ENCODE assay signal across 1 cellular context in genomic region chr2:169415233-169415748, GRCh38.
TF ChIP-seq lines count a peak whose summit lies in the region.

No MANE protein-coding gene starts in this region.

TF ChIP-seq in H1, 55 proteins besides CTCF, POLR2A, EP300 and RAD21 (continued from another document):
- TF ChIP-seq SIN3A (conservative IDR thresholded peaks at IDR 0.05 in 1 of 2, IDR thresholded peaks at IDR 0.05 in 1 of 2; ENCODE audit: low read depth in 1 of 2, low read length in 2 of 2) (no peak), RNF2 (IDR thresholded peaks at IDR 0.05; ENCODE audit: borderline replicate concordance, low read depth, low read length, missing control alignments, poor library complexity, severe bottlenecking) (no peak), SP4 (IDR thresholded peaks at IDR 0.05; ENCODE audit: low read length) (no peak), GABPA (IDR thresholded peaks at IDR 0.05; ENCODE audit: borderline replicate concordance, insufficient read depth, low read length) (no peak), RBBP5 (IDR thresholded peaks at IDR 0.05; ENCODE audit: borderline replicate concordance, low read depth, low read length) (no peak), TBP (IDR thresholded peaks at IDR 0.05; ENCODE audit: low read depth, low read length) (no peak)
